In genomic region chr3:45497963-45498362, GRCh38 we compare ENCODE assay signal across 1 cellular context.
TF ChIP-seq lines count a peak whose summit lies in the region.

No MANE protein-coding gene starts in this region.

TF ChIP-seq in GM23338, 12 proteins besides CTCF, POLR2A, EP300 and RAD21 (continued from another document):
- TF ChIP-seq ZNF462 (CRISPR knock-in tag; IDR thresholded peaks at IDR 0.05) (no peak), NANOG (IDR thresholded peaks at IDR 0.05; ENCODE audit: borderline replicate concordance) (no peak), CREB1 (CRISPR knock-in tag; IDR thresholded peaks at IDR 0.05; ENCODE audit: low read depth) (no peak), EZH2 (IDR thresholded peaks at IDR 0.05; ENCODE audit: low read depth, unreplicated experiment) (no peak), REST (IDR thresholded peaks at IDR 0.05; ENCODE audit: unreplicated experiment) (no peak), POLR2AphosphoS5 (IDR thresholded peaks at IDR 0.05; ENCODE audit: low read depth) (no peak)
